In genomic region chr19:36054733-36055686, GRCh38 we compare ENCODE assay signal across 8 cellular contexts. TPM values are rescaled to one million over a fixed set of nuclear protein-coding genes. Genes with fewer than 3 reads are reported as not detected.
DNase-seq lines count a peak whose midpoint lies in the region; ATAC-seq lines count a peak whose summit lies in the region.

WDR62 (plus strand) TSS chr19:36054897; CDS start chr19:36054972, 75 bp downstream.

- peaks cover 0 to 7% of the 10 kb centered on the region in 2 donors for H3K36me3 ChIP-seq in muscle layer of duodenum (ENCODE audit: control insufficient read depth in 1 of 2, insufficient read depth in 2 of 2, low read length in 2 of 2)

- no peaks in the 10 kb centered on the region for H3K27me3 ChIP-seq in muscle layer of duodenum (ENCODE audit: low read depth, low read length)

- H3K27ac Mint-ChIP-seq in IgD-negative memory B cell, result peak within 1 kb of the TSS; percentile 92 to 99 (median 98)

- no peaks in the 10 kb centered on the region for H3K9me3 Mint-ChIP-seq in IgD-negative memory B cell

- peak within 1 kb of the TSS; percentile 91 to 99 (median 98) for H3K4me3 Mint-ChIP-seq in IgD-negative memory B cell

- H3K4me1 ChIP-seq in muscle layer of duodenum (ENCODE audit: control insufficient read depth in 1 of 2, insufficient read depth in 2 of 2, low read length in 2 of 2), result peaks cover 0 to 12% of the 10 kb centered on the region in 2 donors

- peaks cover 0 to 15% (median 11%) of the 10 kb centered on the region in 3 donors for H3K4me1 Mint-ChIP-seq in IgD-negative memory B cell

- no peaks in the 10 kb centered on the region for H3K9me3 ChIP-seq in muscle layer of duodenum (ENCODE audit: control insufficient read depth in 1 of 2, low read length in 2 of 2)

- peak within 1 kb of the TSS; percentile 94 for H3K27ac ChIP-seq in muscle layer of duodenum (ENCODE audit: low read length)

- H3K27me3 Mint-ChIP-seq in IgD-negative memory B cell, result no peaks in the 10 kb centered on the region

- peak within 1 kb of the TSS; percentile 86 to 96 for H3K4me3 ChIP-seq in muscle layer of duodenum (ENCODE audit: low read depth in 1 of 2, low read length in 2 of 2)

- peaks cover 5% of the 10 kb centered on the region for H3K36me3 Mint-ChIP-seq in IgD-negative memory B cell

- DNase-seq in DMS 273 treated with DMSO at 0.1 percent for 48 hours (lab: John Stamatoyannopoulos, UW) (peak; percentile 95), OCI-M1 (lab: John Stamatoyannopoulos, UW) (peak; percentile 100), activated T-cell treated with anti-CD3 and anti-CD28 coated beads for 1 hour (ENCODE audit: low read depth) (peak; percentile 92), epidermal melanocyte (ENCODE audit: insufficient read length, low spot score) (peak; percentile 94)
- DNase-seq in stimulated activated CD8-positive, alpha-beta memory T cell treated with anti-CD3 and anti-CD28 coated beads, Interleukin-7, amount 100 ng/mL, for 48 hours (ENCODE audit: extremely low read depth in 1 of 2, low read depth in 1 of 2), result peak; percentile 92 to 95

- ATAC-seq in GM21576 (IDR thresholded peaks at IDR 0.05; ENCODE audit: unreplicated experiment), result peak; percentile 71

RNA-seq across cellular contexts. Expression of gene WDR62, which starts in this region (rescaled TPM):
- 0.81 TPM for polyA plus RNA-seq in IgD-negative memory B cell

Comparison
In these comparisons a context has a peak if more than half of its experiments do, and no peak if none do; other contexts are left out.
1. Peak in every context shown above with its lines: DNase-seq, ATAC-seq, H3K4me3 ChIP-seq and H3K27ac ChIP-seq.